In the genomic region with DNA sequence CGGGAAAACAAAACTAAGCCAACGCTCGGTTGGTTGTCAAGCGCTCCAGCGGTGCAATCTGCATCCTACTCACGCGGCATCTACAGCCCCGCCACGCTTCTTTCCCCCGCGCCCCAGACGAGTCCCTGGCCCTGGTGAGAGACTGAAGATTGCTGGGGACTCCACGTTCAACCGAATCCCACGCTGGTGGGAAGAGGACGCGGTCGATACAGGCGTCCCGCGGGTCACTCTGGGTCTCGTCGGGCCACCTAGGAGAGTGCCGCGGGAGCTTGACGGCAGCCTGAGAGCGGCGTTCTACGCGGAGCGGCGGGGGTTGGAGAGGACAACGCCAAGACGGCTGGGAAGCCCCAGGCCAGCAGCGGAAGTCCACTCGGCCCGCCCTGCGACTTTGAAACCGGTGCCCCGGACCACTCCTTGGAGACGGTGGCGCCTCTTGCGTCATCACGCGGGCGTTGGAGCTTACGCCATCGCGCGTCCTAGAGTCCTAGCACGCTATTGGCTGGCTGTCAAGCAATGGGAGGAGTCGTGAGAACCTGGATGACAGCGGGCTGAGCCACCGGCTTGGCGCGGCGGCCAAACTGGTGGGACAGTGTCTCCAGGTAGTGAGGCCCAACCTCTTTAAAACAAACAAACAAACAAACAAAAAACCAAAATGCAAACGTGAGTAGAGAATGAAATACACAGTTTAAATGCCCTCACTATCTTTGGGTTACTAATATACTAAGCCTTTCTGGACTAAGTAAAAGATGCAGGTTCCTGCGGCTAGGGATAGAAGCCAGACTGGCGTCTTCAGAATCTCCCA, we compare ENCODE assay signal across 7 cellular contexts. TPM values are rescaled to one million over a fixed set of nuclear protein-coding genes. Genes with fewer than 3 reads are reported as not detected.
DNase-seq lines count a peak whose midpoint lies in the region; ATAC-seq, FAIRE-seq and TF ChIP-seq lines count a peak whose summit lies in the region.

Gene SCLT1, minus strand, starts transcription at position 367 of the 802 bp plus-strand sequence. CDS start 436 bp downstream, outside the sequence.

- peak within 1 kb of the TSS; percentile 97 for H3K27ac ChIP-seq in hepatocyte

- no peaks in the 10 kb centered on the region for H3K9me2 ChIP-seq in hepatocyte (replicated peaks; ENCODE audit: insufficient read depth)

- H3K27me3 ChIP-seq in hepatocyte: no peaks in the 10 kb centered on the region

- in situ Hi-C loops in astrocyte of the cerebellum (cut with HindIII; ENCODE audit: low sequenced_read_pairs): no loop called here

- H3K79me2 ChIP-seq in hepatocyte: peaks cover 38% of the 10 kb centered on the region

- WGBS in hepatocyte (ENCODE audit: low lambda C conversion rate, missing lambda C conversion rate): 2% methylated on average over 59 of the region's 60 CpGs

- ATAC-seq in HG02981 (IDR thresholded peaks at IDR 0.05; ENCODE audit: unreplicated experiment): peak; percentile 94

- DNase-seq in GM18507 (ENCODE audit: extremely low spot score, insufficient read length, low read depth): peak; percentile 81
- peak; percentile 95 for DNase-seq in NCI-H2029 treated with DMSO at 0.1 percent for 48 hours (lab: John Stamatoyannopoulos, UW)
- DNase-seq in T-helper 9 cell: peak; percentile 91
- peak; percentile 98 for DNase-seq in astrocyte of the cerebellum (ENCODE audit: low read depth)
- DNase-seq in hepatocyte (ENCODE audit: low spot score): peak; percentile 99
- peak; percentile 94 for DNase-seq in renal cortical epithelial cell (ENCODE audit: low read depth)

- no peaks in the 10 kb centered on the region for H3K36me3 ChIP-seq in hepatocyte (replicated peaks; ENCODE audit: insufficient read depth, low read depth)

- no peaks in the 10 kb centered on the region for H3K9me3 ChIP-seq in hepatocyte (ENCODE audit: low read depth)

- no peak for TF ChIP-seq CTCF in astrocyte of the cerebellum (IDR thresholded peaks at IDR 0.05; ENCODE audit: low read depth, low read length, missing control alignments)
- TF ChIP-seq CTCF in hepatocyte (IDR thresholded peaks at IDR 0.05; ENCODE audit: poor library complexity): no peak

- H3K4me2 ChIP-seq in hepatocyte: peak within 1 kb of the TSS; percentile 78

- FAIRE-seq in GM18507 (lab: Jason Lieb, UNC): peak; percentile 99

- H2AFZ ChIP-seq in hepatocyte: peak within 1 kb of the TSS; percentile 65

- H3K4me3 ChIP-seq in astrocyte of the cerebellum (ENCODE audit: low read depth, low read length) (peak within 1 kb of the TSS; percentile 83), hepatocyte (peak within 1 kb of the TSS; percentile 62)

- peaks cover 5% of the 10 kb centered on the region for H3K4me1 ChIP-seq in hepatocyte (ENCODE audit: insufficient read depth)

- H4K20me1 ChIP-seq in hepatocyte (ENCODE audit: insufficient read depth, poor library complexity, severe bottlenecking): peaks cover 2% of the 10 kb centered on the region

RNA-seq across cellular contexts. Expression of gene SCLT1, which starts in this region (rescaled TPM):
- total RNA-seq in hepatocyte: 9.6 and 13.6 TPM in 2 replicates
- polyA plus RNA-seq in hepatocyte: 5.0 and 6.9 TPM in 2 replicates
- 9.0 and 11.1 TPM in 2 replicates for total RNA-seq in renal cortical epithelial cell

Comparison
In these comparisons a context has a peak if more than half of its experiments do, and no peak if none do; other contexts are left out.
1. Peak in every context shown above with its lines: DNase-seq, ATAC-seq, H3K4me3 ChIP-seq and H3K27ac ChIP-seq.